8 cellular contexts compared by ENCODE assay signal in genomic region chr1:152870831-152871730, GRCh38. TPM values are rescaled to one million over a fixed set of nuclear protein-coding genes. Genes with fewer than 3 reads are reported as not detected.
DNase-seq lines count a peak whose midpoint lies in the region; ATAC-seq and TF ChIP-seq lines count a peak whose summit lies in the region.

No MANE protein-coding gene starts in this region.

- peaks cover 14% of the 10 kb centered on the region; the same call in 1 of the 2 replicates for H3K27me3 ChIP-seq in HCT116 (ENCODE audit: insufficient read depth, low read length)

- no peak overlapping the region for H3K9ac ChIP-seq in HCT116 (ENCODE audit: low read length)

- no peak overlapping the region for H2AFZ ChIP-seq in HCT116 (ENCODE audit: low read depth, low read length, poor library complexity, severe bottlenecking)

- CTCF ChIA-PET in HCT116 (lab: Charles Lee) = interaction anchor here (0.6 to 6.0 kb wide), 18 partner anchors 15 to 429 kb away, joined by 3 to 94 read pairs (median 4); no protein-coding TSS in a partner anchor

- BruUV-seq in HCT116 (replicated peaks; lab: Mats Ljungman, UMichigan) = no TSS peak

- H3K9me3 ChIP-seq in HCT116 (ENCODE audit: control insufficient read depth in 1 of 2, insufficient read depth in 1 of 2, low read depth in 1 of 2, low read length in 2 of 2) = no peaks in the 10 kb centered on the region

- peak overlapping the region; percentile 31; the same call in 1 of the 2 replicates for H3K4me2 ChIP-seq in HCT116 (ENCODE audit: low read length)

- H4K20me1 ChIP-seq in HCT116 (ENCODE audit: insufficient read depth) = no peaks in the 10 kb centered on the region; the same call in 1 of the 2 replicates

- H3K27ac ChIP-seq in HCT116 (ENCODE audit: low read depth, low read length) = no peak overlapping the region

- no peaks in the 10 kb centered on the region for H3K4me1 ChIP-seq in HCT116 (ENCODE audit: control insufficient read depth in 1 of 2, insufficient read depth in 2 of 2, low read length in 2 of 2)

- no peak for TF ChIP-seq POLR2A in HCT116 (IDR thresholded peaks at IDR 0.05; ENCODE audit: borderline replicate concordance, extremely low read depth, insufficient read depth, insufficient read length)

- intact Hi-C loops in HCT116 (cut with micrococcal nuclease) = loop anchor here (1.0 to 5.0 kb wide), 6 partner anchors 55 to 408 kb away; partner anchors contain the start of gene SPRR1B

- TF ChIP-seq CTCF in HCT116 (IDR thresholded peaks at IDR 0.05 in 2 of 3, conservative IDR thresholded peaks at IDR 0.05 in 1 of 3; ENCODE audit: borderline replicate concordance in 1 of 3, insufficient read depth in 1 of 3, low read depth in 2 of 3, low read length in 2 of 3) = peak; percentile 56 to 89 (median 75)

- H3K4me3 ChIP-seq in HCT116 (replicated peaks in 1 of 2; ENCODE audit: low read depth in 1 of 2, low read length in 2 of 2) = no peak overlapping the region

- peak; percentile 77 for TF ChIP-seq RAD21 in HCT116 (IDR thresholded peaks at IDR 0.05; ENCODE audit: low read depth)

- no peaks in the 10 kb centered on the region for H3K9me2 ChIP-seq in HCT116 (ENCODE audit: insufficient read depth)

- H3K36me3 ChIP-seq in HCT116 (ENCODE audit: control insufficient read depth in 1 of 2, insufficient read depth in 2 of 2, low read length in 2 of 2) = no peaks in the 10 kb centered on the region

- RAD21 ChIA-PET in HCT116 (lab: Charles Lee; ENCODE audit: low non-redundant PET in 1 of 2, low total read pairs in 2 of 2, uncharacterized antibody in 2 of 2, unreplicated experiment in 2 of 2) = no interaction called here

- POLR2A ChIA-PET in HCT116 (lab: Charles Lee) = no interaction called here

- peak; percentile 86 for ATAC-seq in HCT116

- H3K79me2 ChIP-seq in HCT116 (ENCODE audit: insufficient read depth, low read length) = no peaks in the 10 kb centered on the region

- DNase-seq in COR-L47 (lab: John Stamatoyannopoulos, UW) (peak; percentile 6), HCT116 (ENCODE audit: low read depth, low spot score) (peak; percentile 52), SK-N-DZ (ENCODE audit: low spot score) (peak; percentile 9), iris pigment epithelial cell (ENCODE audit: low read depth) (peak; percentile 6), OCI-M2 (lab: John Stamatoyannopoulos, UW; ENCODE audit: unreplicated experiment) (no peak), GDM1 (lab: John Stamatoyannopoulos, UW) (no peak)
- no peak for DNase-seq in stimulated activated CD4-positive, alpha-beta T cell treated with anti-CD3 and anti-CD28 coated beads, Interleukin-4, amount 100 ng/mL, for 1 hour
- DNase-seq in activated CD8-positive, alpha-beta memory T cell treated with anti-CD3 and anti-CD28 coated beads, Interleukin-2, amount 50 U/mL, for 48 hours = no peak

TF ChIP-seq in HCT116, 20 proteins besides CTCF, POLR2A, EP300 and RAD21:
- no peak for TF ChIP-seq ZNF274 (IDR thresholded peaks at IDR 0.05; ENCODE audit: low read depth, low read length)
- no peak for TF ChIP-seq ELF1 (IDR thresholded peaks at IDR 0.05; ENCODE audit: borderline replicate concordance, low read depth)
- TF ChIP-seq SRF (IDR thresholded peaks at IDR 0.05; ENCODE audit: low read depth) = no peak
- no peak for TF ChIP-seq EZH2phosphoT487 (IDR thresholded peaks at IDR 0.05; ENCODE audit: borderline replicate concordance)
- no peak for TF ChIP-seq FOSL1 (IDR thresholded peaks at IDR 0.05; ENCODE audit: low read depth)
- no peak for TF ChIP-seq POLR2AphosphoS5 (IDR thresholded peaks at IDR 0.05; ENCODE audit: low read depth, low read length)
- TF ChIP-seq ATF3 (IDR thresholded peaks at IDR 0.05) = no peak
- no peak for TF ChIP-seq CBX3 (IDR thresholded peaks at IDR 0.05; ENCODE audit: low read depth)
- TF ChIP-seq ZFX (IDR thresholded peaks at IDR 0.05) = no peak
- no peak for TF ChIP-seq JUND (IDR thresholded peaks at IDR 0.05)
- no peak for TF ChIP-seq TCF7L2 (IDR thresholded peaks at IDR 0.05; ENCODE audit: borderline replicate concordance, extremely low read depth, insufficient read depth, insufficient read length)
- TF ChIP-seq ZBTB33 (IDR thresholded peaks at IDR 0.05; ENCODE audit: extremely low read depth, insufficient replicate concordance, low read length) = no peak
- TF ChIP-seq SP1 (IDR thresholded peaks at IDR 0.05; ENCODE audit: low read depth) = no peak
- no peak for TF ChIP-seq YY1 (IDR thresholded peaks at IDR 0.05; ENCODE audit: extremely low read depth, insufficient replicate concordance, low read depth, low read length)
- TF ChIP-seq EGR1 (IDR thresholded peaks at IDR 0.05; ENCODE audit: low read depth) = no peak
- TF ChIP-seq REST (IDR thresholded peaks at IDR 0.05; ENCODE audit: low read depth) = no peak

RNA-seq across cellular contexts. Expression of gene SMCP, which starts 7.0 kb away (rescaled TPM):
- not detected for total RNA-seq in HCT116 (2021; ENCODE audit: unreplicated experiment)
- polyA plus RNA-seq in HCT116 (2012) = 0.10 TPM in 1 of 2 replicates, not detected in the other
- not detected in 2 replicates for polyA plus RNA-seq in SK-N-DZ (2014; cell fraction: cytosol; rRNA removed)
- polyA plus RNA-seq in SK-N-DZ (2014; cell fraction: nucleus; rRNA removed) = not detected in 2 replicates

RNA-seq across cellular contexts. Expression of gene LCE7A, which starts 11.3 kb away (rescaled TPM):
- total RNA-seq in HCT116 (2021; ENCODE audit: unreplicated experiment) = not detected
- polyA plus RNA-seq in HCT116 (2012) = not detected in 2 replicates
- polyA plus RNA-seq in SK-N-DZ (2014; cell fraction: cytosol; rRNA removed) = not detected in 2 replicates
- polyA plus RNA-seq in SK-N-DZ (2014; cell fraction: nucleus; rRNA removed) = not detected in 2 replicates

RNA-seq across cellular contexts. Expression of gene LCE6A, which starts 28.4 kb away (rescaled TPM):
- total RNA-seq in HCT116 (2021; ENCODE audit: unreplicated experiment) = not detected
- not detected in 2 replicates for polyA plus RNA-seq in HCT116 (2012)
- polyA plus RNA-seq in SK-N-DZ (2014; cell fraction: cytosol; rRNA removed) = not detected in 2 replicates
- polyA plus RNA-seq in SK-N-DZ (2014; cell fraction: nucleus; rRNA removed) = not detected in 2 replicates

RNA-seq across cellular contexts. Expression of gene IVL, which starts 37.3 kb away (rescaled TPM):
- not detected for total RNA-seq in HCT116 (2021; ENCODE audit: unreplicated experiment)
- polyA plus RNA-seq in HCT116 (2012) = 0.04 TPM in 1 of 2 replicates, not detected in the other
- polyA plus RNA-seq in SK-N-DZ (2014; cell fraction: cytosol; rRNA removed) = not detected in 2 replicates
- not detected in 2 replicates for polyA plus RNA-seq in SK-N-DZ (2014; cell fraction: nucleus; rRNA removed)

RNA-seq across cellular contexts. Expression of gene LCE1A, which starts 43.8 kb away (rescaled TPM):
- not detected for total RNA-seq in HCT116 (2021; ENCODE audit: unreplicated experiment)
- not detected in 2 replicates for polyA plus RNA-seq in HCT116 (2012)
- polyA plus RNA-seq in SK-N-DZ (2014; cell fraction: cytosol; rRNA removed) = not detected in 2 replicates
- polyA plus RNA-seq in SK-N-DZ (2014; cell fraction: nucleus; rRNA removed) = not detected in 2 replicates

Comparison
In these comparisons a context has a peak if more than half of its experiments do, and no peak if none do; other contexts are left out.
1. DNase-seq: peak in COR-L47 (single experiment), HCT116 (single experiment), SK-N-DZ (single experiment) and iris pigment epithelial cell (single experiment); none in stimulated activated CD4-positive, alpha-beta T cell treated with anti-CD3 and anti-CD28 coated beads, Interleukin-4, amount 100 ng/mL, for 1 hour (single experiment), activated CD8-positive, alpha-beta memory T cell treated with anti-CD3 and anti-CD28 coated beads, Interleukin-2, amount 50 U/mL, for 48 hours (single experiment), OCI-M2 (single experiment) and GDM1 (single experiment).